14 cellular contexts compared by ENCODE assay signal in genomic region chr12:123058471-123058870, GRCh38.
DNase-seq lines count a peak whose midpoint lies in the region; ATAC-seq and TF ChIP-seq lines count a peak whose summit lies in the region.
"Had no signal": no experiment of that assay in that cellular context is flagged by ENCODE, and none has a peak within 500 bp of the region (broad histone marks: within the 10 kb centered on the region; RNA-seq: fewer than 3 reads in every experiment).

No MANE protein-coding gene starts in this region.

- H2BK12ac ChIP-seq in neuronal stem cell (ENCODE audit: low read length): no peak overlapping the region

- H3K14ac ChIP-seq in neuronal stem cell (ENCODE audit: low read length): no peak overlapping the region

- no peak overlapping the region for H3K27ac ChIP-seq in neuronal stem cell (replicated peaks; ENCODE audit: low read length)
- peak overlapping the region in 1 of 2 donors; percentile 69 for H3K27ac ChIP-seq in breast epithelium
- no peak overlapping the region for H3K27ac ChIP-seq in body of pancreas
- H3K27ac ChIP-seq: SJSA1 had no signal

- TF ChIP-seq CTCF in breast epithelium (IDR thresholded peaks at IDR 0.05): no peak
- TF ChIP-seq CTCF in mucosa of descending colon (IDR thresholded peaks at IDR 0.05): no peak
- TF ChIP-seq CTCF in body of pancreas (IDR thresholded peaks at IDR 0.05): no peak

- TF ChIP-seq POLR2A in breast epithelium (IDR thresholded peaks at IDR 0.05) (no peak), body of pancreas (IDR thresholded peaks at IDR 0.05) (no peak)

- no peak overlapping the region for H4K8ac ChIP-seq in neuronal stem cell (ENCODE audit: low read depth, low read length)

- H3K4me3 ChIP-seq in neuronal stem cell (ENCODE audit: low read length in 2 of 2): no peak overlapping the region
- H3K4me3 ChIP-seq in breast epithelium: no peak overlapping the region
- H3K4me3 ChIP-seq in mucosa of descending colon: no peak overlapping the region
- no peak overlapping the region for H3K4me3 ChIP-seq in body of pancreas
- H3K4me3 ChIP-seq: HAP-1, SJSA1 had no signal

- no peak overlapping the region for H2BK5ac ChIP-seq in neuronal stem cell (ENCODE audit: low read length)

- no peak overlapping the region for H2BK15ac ChIP-seq in neuronal stem cell (ENCODE audit: low read length)

- no peaks in the 10 kb centered on the region for H3K27me3 ChIP-seq in neuronal stem cell (ENCODE audit: control insufficient read depth in 3 of 3, insufficient read depth in 3 of 3, low read depth in 1 of 3, low read length in 3 of 3)
- no peaks in the 10 kb centered on the region for H3K27me3 ChIP-seq in breast epithelium
- no peaks in the 10 kb centered on the region for H3K27me3 ChIP-seq in body of pancreas
- H3K27me3 ChIP-seq: SJSA1 had no signal

- H3K9ac ChIP-seq in neuronal stem cell (ENCODE audit: low read depth, low read length, poor library complexity): peak overlapping the region; percentile 45

- peak; percentile 90 for DNase-seq in DMS53 (lab: John Stamatoyannopoulos, UW)
- peak; percentile 77 for DNase-seq in NCI-H2029 treated with DMSO at 0.1 percent for 48 hours (lab: John Stamatoyannopoulos, UW)
- peak; percentile 70 for DNase-seq in SHP77 treated with DMSO at 0.1 percent for 48 hours (lab: John Stamatoyannopoulos, UW)
- no peak for DNase-seq in neuronal stem cell (ENCODE audit: low spot score)
- no peak for DNase-seq in breast epithelium (ENCODE audit: low spot score in 2 of 2)
- DNase-seq in mucosa of descending colon: no peak
- DNase-seq in body of pancreas: no peak
- DNase-seq: activated naive CD8-positive, alpha-beta T cell treated with anti-CD3 and anti-CD28 coated beads for 36 hours; cerebellar nuclear complex; midbrain; NCI-H526 treated with DMSO at 0.1 percent for 48 hours had no signal

- H3K4me2 ChIP-seq in neuronal stem cell (ENCODE audit: insufficient read depth, low read length, poor library complexity, severe bottlenecking): no peak overlapping the region

- H3K36me3 ChIP-seq in neuronal stem cell (replicated peaks in 1 of 2; ENCODE audit: control insufficient read depth in 2 of 2, insufficient read depth in 2 of 2, low read length in 2 of 2) (no peaks in the 10 kb centered on the region), breast epithelium (no peaks in the 10 kb centered on the region), mucosa of descending colon (ENCODE audit: low read depth) (no peaks in the 10 kb centered on the region), body of pancreas (replicated peaks in 1 of 2; ENCODE audit: insufficient read depth in 1 of 2, low read depth in 2 of 2) (no peaks in the 10 kb centered on the region)
- H3K36me3 ChIP-seq: HAP-1, SJSA1 had no signal

- H3K9me3 ChIP-seq in neuronal stem cell (replicated peaks in 1 of 2; ENCODE audit: control insufficient read depth in 2 of 2, insufficient read depth in 1 of 2, low read depth in 1 of 2, low read length in 2 of 2): no peaks in the 10 kb centered on the region
- no peaks in the 10 kb centered on the region for H3K9me3 ChIP-seq in breast epithelium
- H3K9me3 ChIP-seq in mucosa of descending colon: no peaks in the 10 kb centered on the region
- H3K9me3 ChIP-seq in body of pancreas: no peaks in the 10 kb centered on the region
- H3K9me3 ChIP-seq: HAP-1, SJSA1 had no signal

- intact Hi-C loops in breast epithelium (cut with DNase I; ENCODE audit: low total_unique reads): no loop called here
- intact Hi-C loops in mucosa of descending colon (cut with DNase I, micrococcal nuclease): no loop called here
- intact Hi-C loops in body of pancreas (cut with DNase I): no loop called here

- H3K4me1 ChIP-seq in neuronal stem cell (ENCODE audit: control insufficient read depth in 2 of 2, insufficient read depth in 1 of 2, low read depth in 1 of 2, low read length in 2 of 2) (peaks cover 2 to 4% of the 10 kb centered on the region in 2 donors), breast epithelium (peaks cover 4 to 10% of the 10 kb centered on the region in 2 donors), mucosa of descending colon (ENCODE audit: low read depth) (peaks cover 7% of the 10 kb centered on the region), body of pancreas (peaks cover 16% of the 10 kb centered on the region)
- H3K4me1 ChIP-seq: HAP-1 had no signal

- H2BK120ac ChIP-seq in neuronal stem cell (ENCODE audit: low read depth, low read length): no peak overlapping the region

- no peak overlapping the region for H2AFZ ChIP-seq in neuronal stem cell (ENCODE audit: low read length)

- no peak overlapping the region for H3K18ac ChIP-seq in neuronal stem cell (ENCODE audit: low read length)

- no peak overlapping the region for H3K23ac ChIP-seq in neuronal stem cell (ENCODE audit: low read depth, low read length, poor library complexity)

- ATAC-seq in GM21786 (IDR thresholded peaks at IDR 0.05; ENCODE audit: unreplicated experiment): no peak
- no peak for ATAC-seq in mucosa of descending colon
- ATAC-seq in body of pancreas: no peak

- no peak overlapping the region for H2AK5ac ChIP-seq in neuronal stem cell (ENCODE audit: low read depth, low read length)

- no peaks in the 10 kb centered on the region for H3K79me1 ChIP-seq in neuronal stem cell (ENCODE audit: low read depth, low read length)

- no peak overlapping the region for H3K4ac ChIP-seq in neuronal stem cell (ENCODE audit: low read length)

- H4K91ac ChIP-seq in neuronal stem cell (ENCODE audit: low read depth, low read length, poor library complexity): no peak overlapping the region

- no CpG with 5 or more reads among the region's 5 CpGs for WGBS in neuronal stem cell (ENCODE audit: extremely low coverage in 2 of 2, insufficient read length in 2 of 2, insufficient replicate concordance in 1 of 2), 2 donors
- WGBS in body of pancreas, 2 donors: 83 to 88% methylated on average over 5 of the region's 5 CpGs

Comparison
In these comparisons a context has a peak if more than half of its experiments do, and no peak if none do; other contexts are left out.
1. DNase-seq: peak in DMS53 (single experiment), NCI-H2029 treated with DMSO at 0.1 percent for 48 hours (single experiment) and SHP77 treated with DMSO at 0.1 percent for 48 hours (single experiment); none in neuronal stem cell (single experiment), breast epithelium (0 of 2), mucosa of descending colon (0 of 3) and body of pancreas (0 of 4).